In genomic region chr6:36884610-36885009, GRCh38 we compare ENCODE assay signal across 1 cellular context.
TF ChIP-seq lines count a peak whose summit lies in the region.

No MANE protein-coding gene starts in this region.

TF ChIP-seq in K562, 482 proteins besides CTCF, POLR2A, EP300 and RAD21 (continued from another document and continues in another):
- TF ChIP-seq GABPA (tag; conservative IDR thresholded peaks at IDR 0.05; ENCODE audit: low read depth) (no peak), L3MBTL2 (IDR thresholded peaks at IDR 0.05) (no peak), ZNF699 (CRISPR knock-in tag; IDR thresholded peaks at IDR 0.05; ENCODE audit: insufficient replicate concordance) (peak; percentile 45), SRSF9 (IDR thresholded peaks at IDR 0.05; ENCODE audit: borderline replicate concordance, low read depth, low read length) (no peak), SMARCA4 (IDR thresholded peaks at IDR 0.05) (no peak), PREB (CRISPR knock-in tag; IDR thresholded peaks at IDR 0.05) (no peak), ZNF146 (CRISPR knock-in tag; IDR thresholded peaks at IDR 0.05; ENCODE audit: unreplicated experiment) (no peak), ZNF134 (CRISPR knock-in tag; conservative IDR thresholded peaks at IDR 0.05) (peak; percentile 71; the same call in 1 of the 2 replicates), SMC3 (conservative IDR thresholded peaks at IDR 0.05; ENCODE audit: insufficient read depth, low read depth, low read length) (no peak), RB1 (IDR thresholded peaks at IDR 0.05; ENCODE audit: low read depth) (no peak), NCOA2 (IDR thresholded peaks at IDR 0.05; ENCODE audit: partially characterized antibody in 2 of 2) (no peak), ARID1B (IDR thresholded peaks at IDR 0.05) (no peak), PCBP2 (IDR thresholded peaks at IDR 0.05; ENCODE audit: low read depth, low read length, poor library complexity, severe bottlenecking) (no peak), RERE (CRISPR knock-in tag; IDR thresholded peaks at IDR 0.05; ENCODE audit: borderline replicate concordance) (no peak), RNF219 (CRISPR knock-in tag; IDR thresholded peaks at IDR 0.05) (no peak), ZNF695 (CRISPR knock-in tag; IDR thresholded peaks at IDR 0.05) (no peak), CTCFL (IDR thresholded peaks at IDR 0.05; ENCODE audit: borderline replicate concordance, insufficient read depth, low read depth, low read length, poor library complexity, severe bottlenecking) (no peak), ZNF57 (CRISPR knock-in tag; IDR thresholded peaks at IDR 0.05) (no peak), PHF8 (IDR thresholded peaks at IDR 0.05; ENCODE audit: borderline replicate concordance, low read length) (no peak), ZNF197 (CRISPR knock-in tag; IDR thresholded peaks at IDR 0.05; ENCODE audit: low read depth) (peak; percentile 80), NFE2L1 (tag; IDR thresholded peaks at IDR 0.05; ENCODE audit: borderline replicate concordance, low read depth) (peak; percentile 58; the same call in 1 of the 2 replicates), IFI16 (CRISPR knock-in tag; IDR thresholded peaks at IDR 0.05) (peak; percentile 79; the same call in 1 of the 2 replicates), ZFPM2 (CRISPR knock-in tag; IDR thresholded peaks at IDR 0.05) (peak; percentile 73; the same call in 1 of the 2 replicates), HCFC1 (IDR thresholded peaks at IDR 0.05; ENCODE audit: low read depth, low read length) (no peak), ILF3 (IDR thresholded peaks at IDR 0.05; ENCODE audit: borderline replicate concordance) (no peak), ZNF586 (CRISPR knock-in tag; conservative IDR thresholded peaks at IDR 0.05) (no peak), YBX1 (IDR thresholded peaks at IDR 0.05) (no peak)
- TF ChIP-seq, protein P1, sequence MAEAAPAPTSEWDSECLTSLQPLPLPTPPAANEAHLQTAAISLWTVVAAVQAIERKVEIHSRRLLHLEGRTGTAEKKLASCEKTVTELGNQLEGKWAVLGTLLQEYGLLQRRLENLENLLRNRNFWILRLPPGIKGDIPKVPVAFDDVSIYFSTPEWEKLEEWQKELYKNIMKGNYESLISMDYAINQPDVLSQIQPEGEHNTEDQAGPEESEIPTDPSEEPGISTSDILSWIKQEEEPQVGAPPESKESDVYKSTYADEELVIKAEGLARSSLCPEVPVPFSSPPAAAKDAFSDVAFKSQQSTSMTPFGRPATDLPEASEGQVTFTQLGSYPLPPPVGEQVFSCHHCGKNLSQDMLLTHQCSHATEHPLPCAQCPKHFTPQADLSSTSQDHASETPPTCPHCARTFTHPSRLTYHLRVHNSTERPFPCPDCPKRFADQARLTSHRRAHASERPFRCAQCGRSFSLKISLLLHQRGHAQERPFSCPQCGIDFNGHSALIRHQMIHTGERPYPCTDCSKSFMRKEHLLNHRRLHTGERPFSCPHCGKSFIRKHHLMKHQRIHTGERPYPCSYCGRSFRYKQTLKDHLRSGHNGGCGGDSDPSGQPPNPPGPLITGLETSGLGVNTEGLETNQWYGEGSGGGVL (CRISPR knock-in tag; IDR thresholded peaks at IDR 0.05): peak; percentile 71
- TF ChIP-seq, protein P2, sequence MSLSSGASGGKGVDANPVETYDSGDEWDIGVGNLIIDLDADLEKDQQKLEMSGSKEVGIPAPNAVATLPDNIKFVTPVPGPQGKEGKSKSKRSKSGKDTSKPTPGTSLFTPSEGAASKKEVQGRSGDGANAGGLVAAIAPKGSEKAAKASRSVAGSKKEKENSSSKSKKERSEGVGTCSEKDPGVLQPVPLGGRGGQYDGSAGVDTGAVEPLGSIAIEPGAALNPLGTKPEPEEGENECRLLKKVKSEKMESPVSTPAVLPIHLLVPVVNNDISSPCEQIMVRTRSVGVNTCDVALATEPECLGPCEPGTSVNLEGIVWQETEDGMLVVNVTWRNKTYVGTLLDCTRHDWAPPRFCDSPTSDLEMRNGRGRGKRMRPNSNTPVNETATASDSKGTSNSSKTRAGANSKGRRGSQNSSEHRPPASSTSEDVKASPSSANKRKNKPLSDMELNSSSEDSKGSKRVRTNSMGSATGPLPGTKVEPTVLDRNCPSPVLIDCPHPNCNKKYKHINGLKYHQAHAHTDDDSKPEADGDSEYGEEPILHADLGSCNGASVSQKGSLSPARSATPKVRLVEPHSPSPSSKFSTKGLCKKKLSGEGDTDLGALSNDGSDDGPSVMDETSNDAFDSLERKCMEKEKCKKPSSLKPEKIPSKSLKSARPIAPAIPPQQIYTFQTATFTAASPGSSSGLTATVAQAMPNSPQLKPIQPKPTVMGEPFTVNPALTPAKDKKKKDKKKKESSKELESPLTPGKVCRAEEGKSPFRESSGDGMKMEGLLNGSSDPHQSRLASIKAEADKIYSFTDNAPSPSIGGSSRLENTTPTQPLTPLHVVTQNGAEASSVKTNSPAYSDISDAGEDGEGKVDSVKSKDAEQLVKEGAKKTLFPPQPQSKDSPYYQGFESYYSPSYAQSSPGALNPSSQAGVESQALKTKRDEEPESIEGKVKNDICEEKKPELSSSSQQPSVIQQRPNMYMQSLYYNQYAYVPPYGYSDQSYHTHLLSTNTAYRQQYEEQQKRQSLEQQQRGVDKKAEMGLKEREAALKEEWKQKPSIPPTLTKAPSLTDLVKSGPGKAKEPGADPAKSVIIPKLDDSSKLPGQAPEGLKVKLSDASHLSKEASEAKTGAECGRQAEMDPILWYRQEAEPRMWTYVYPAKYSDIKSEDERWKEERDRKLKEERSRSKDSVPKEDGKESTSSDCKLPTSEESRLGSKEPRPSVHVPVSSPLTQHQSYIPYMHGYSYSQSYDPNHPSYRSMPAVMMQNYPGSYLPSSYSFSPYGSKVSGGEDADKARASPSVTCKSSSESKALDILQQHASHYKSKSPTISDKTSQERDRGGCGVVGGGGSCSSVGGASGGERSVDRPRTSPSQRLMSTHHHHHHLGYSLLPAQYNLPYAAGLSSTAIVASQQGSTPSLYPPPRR (CRISPR knock-in tag; IDR thresholded peaks at IDR 0.05; ENCODE audit: borderline replicate concordance): no peak
- TF ChIP-seq, protein P3, sequence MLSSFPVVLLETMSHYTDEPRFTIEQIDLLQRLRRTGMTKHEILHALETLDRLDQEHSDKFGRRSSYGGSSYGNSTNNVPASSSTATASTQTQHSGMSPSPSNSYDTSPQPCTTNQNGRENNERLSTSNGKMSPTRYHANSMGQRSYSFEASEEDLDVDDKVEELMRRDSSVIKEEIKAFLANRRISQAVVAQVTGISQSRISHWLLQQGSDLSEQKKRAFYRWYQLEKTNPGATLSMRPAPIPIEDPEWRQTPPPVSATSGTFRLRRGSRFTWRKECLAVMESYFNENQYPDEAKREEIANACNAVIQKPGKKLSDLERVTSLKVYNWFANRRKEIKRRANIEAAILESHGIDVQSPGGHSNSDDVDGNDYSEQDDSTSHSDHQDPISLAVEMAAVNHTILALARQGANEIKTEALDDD (IDR thresholded peaks at IDR 0.05): no peak
- TF ChIP-seq, protein P4, sequence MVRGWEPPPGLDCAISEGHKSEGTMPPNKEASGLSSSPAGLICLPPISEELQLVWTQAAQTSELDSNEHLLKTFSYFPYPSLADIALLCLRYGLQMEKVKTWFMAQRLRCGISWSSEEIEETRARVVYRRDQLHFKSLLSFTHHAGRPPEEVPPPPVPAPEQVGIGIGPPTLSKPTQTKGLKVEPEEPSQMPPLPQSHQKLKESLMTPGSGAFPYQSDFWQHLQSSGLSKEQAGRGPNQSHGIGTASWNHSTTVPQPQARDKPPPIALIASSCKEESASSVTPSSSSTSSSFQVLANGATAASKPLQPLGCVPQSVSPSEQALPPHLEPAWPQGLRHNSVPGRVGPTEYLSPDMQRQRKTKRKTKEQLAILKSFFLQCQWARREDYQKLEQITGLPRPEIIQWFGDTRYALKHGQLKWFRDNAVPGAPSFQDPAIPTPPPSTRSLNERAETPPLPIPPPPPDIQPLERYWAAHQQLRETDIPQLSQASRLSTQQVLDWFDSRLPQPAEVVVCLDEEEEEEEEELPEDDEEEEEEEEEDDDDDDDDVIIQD (CRISPR knock-in tag; IDR thresholded peaks at IDR 0.05): peak; percentile 70; the same call in 1 of the 2 replicates
